ENCODE assay signal across 1 cellular context in the genomic region with DNA sequence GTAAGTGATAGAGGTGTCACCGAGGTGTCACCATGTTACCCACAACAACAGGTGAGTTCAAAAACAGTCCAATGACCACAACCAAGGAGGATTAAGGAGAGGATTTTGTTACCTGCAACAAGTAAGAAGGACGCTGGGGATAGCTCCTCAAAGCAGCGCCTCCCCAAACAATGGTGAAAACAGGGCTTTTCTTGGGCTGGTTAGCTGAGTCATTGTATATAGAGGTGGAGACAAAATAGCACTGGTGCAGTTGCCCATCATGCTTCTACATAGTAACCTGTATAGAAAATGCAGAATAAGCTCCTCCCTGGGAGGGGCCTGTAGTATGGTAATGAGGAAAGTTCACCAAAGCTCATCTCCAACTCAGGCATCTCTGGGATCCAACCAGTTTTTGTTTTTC.
TF ChIP-seq lines count a peak whose summit lies in the region.

No MANE protein-coding gene starts in this region.

TF ChIP-seq in K562, 482 proteins besides CTCF, POLR2A, EP300 and RAD21 (continued from another document):
- TF ChIP-seq, protein P1, sequence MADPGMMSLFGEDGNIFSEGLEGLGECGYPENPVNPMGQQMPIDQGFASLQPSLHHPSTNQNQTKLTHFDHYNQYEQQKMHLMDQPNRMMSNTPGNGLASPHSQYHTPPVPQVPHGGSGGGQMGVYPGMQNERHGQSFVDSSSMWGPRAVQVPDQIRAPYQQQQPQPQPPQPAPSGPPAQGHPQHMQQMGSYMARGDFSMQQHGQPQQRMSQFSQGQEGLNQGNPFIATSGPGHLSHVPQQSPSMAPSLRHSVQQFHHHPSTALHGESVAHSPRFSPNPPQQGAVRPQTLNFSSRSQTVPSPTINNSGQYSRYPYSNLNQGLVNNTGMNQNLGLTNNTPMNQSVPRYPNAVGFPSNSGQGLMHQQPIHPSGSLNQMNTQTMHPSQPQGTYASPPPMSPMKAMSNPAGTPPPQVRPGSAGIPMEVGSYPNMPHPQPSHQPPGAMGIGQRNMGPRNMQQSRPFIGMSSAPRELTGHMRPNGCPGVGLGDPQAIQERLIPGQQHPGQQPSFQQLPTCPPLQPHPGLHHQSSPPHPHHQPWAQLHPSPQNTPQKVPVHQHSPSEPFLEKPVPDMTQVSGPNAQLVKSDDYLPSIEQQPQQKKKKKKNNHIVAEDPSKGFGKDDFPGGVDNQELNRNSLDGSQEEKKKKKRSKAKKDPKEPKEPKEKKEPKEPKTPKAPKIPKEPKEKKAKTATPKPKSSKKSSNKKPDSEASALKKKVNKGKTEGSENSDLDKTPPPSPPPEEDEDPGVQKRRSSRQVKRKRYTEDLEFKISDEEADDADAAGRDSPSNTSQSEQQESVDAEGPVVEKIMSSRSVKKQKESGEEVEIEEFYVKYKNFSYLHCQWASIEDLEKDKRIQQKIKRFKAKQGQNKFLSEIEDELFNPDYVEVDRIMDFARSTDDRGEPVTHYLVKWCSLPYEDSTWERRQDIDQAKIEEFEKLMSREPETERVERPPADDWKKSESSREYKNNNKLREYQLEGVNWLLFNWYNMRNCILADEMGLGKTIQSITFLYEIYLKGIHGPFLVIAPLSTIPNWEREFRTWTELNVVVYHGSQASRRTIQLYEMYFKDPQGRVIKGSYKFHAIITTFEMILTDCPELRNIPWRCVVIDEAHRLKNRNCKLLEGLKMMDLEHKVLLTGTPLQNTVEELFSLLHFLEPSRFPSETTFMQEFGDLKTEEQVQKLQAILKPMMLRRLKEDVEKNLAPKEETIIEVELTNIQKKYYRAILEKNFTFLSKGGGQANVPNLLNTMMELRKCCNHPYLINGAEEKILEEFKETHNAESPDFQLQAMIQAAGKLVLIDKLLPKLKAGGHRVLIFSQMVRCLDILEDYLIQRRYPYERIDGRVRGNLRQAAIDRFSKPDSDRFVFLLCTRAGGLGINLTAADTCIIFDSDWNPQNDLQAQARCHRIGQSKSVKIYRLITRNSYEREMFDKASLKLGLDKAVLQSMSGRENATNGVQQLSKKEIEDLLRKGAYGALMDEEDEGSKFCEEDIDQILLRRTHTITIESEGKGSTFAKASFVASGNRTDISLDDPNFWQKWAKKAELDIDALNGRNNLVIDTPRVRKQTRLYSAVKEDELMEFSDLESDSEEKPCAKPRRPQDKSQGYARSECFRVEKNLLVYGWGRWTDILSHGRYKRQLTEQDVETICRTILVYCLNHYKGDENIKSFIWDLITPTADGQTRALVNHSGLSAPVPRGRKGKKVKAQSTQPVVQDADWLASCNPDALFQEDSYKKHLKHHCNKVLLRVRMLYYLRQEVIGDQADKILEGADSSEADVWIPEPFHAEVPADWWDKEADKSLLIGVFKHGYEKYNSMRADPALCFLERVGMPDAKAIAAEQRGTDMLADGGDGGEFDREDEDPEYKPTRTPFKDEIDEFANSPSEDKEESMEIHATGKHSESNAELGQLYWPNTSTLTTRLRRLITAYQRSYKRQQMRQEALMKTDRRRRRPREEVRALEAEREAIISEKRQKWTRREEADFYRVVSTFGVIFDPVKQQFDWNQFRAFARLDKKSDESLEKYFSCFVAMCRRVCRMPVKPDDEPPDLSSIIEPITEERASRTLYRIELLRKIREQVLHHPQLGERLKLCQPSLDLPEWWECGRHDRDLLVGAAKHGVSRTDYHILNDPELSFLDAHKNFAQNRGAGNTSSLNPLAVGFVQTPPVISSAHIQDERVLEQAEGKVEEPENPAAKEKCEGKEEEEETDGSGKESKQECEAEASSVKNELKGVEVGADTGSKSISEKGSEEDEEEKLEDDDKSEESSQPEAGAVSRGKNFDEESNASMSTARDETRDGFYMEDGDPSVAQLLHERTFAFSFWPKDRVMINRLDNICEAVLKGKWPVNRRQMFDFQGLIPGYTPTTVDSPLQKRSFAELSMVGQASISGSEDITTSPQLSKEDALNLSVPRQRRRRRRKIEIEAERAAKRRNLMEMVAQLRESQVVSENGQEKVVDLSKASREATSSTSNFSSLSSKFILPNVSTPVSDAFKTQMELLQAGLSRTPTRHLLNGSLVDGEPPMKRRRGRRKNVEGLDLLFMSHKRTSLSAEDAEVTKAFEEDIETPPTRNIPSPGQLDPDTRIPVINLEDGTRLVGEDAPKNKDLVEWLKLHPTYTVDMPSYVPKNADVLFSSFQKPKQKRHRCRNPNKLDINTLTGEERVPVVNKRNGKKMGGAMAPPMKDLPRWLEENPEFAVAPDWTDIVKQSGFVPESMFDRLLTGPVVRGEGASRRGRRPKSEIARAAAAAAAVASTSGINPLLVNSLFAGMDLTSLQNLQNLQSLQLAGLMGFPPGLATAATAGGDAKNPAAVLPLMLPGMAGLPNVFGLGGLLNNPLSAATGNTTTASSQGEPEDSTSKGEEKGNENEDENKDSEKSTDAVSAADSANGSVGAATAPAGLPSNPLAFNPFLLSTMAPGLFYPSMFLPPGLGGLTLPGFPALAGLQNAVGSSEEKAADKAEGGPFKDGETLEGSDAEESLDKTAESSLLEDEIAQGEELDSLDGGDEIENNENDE (IDR thresholded peaks at IDR 0.05; ENCODE audit: low read depth, low read length): no peak
- TF ChIP-seq C11orf30 (IDR thresholded peaks at IDR 0.05; ENCODE audit: low read depth): peak; percentile 89
- TF ChIP-seq L3MBTL2 (IDR thresholded peaks at IDR 0.05): peak; percentile 20; the same call in 1 of the 2 replicates
- TF ChIP-seq NFE2 (IDR thresholded peaks at IDR 0.05; ENCODE audit: low read depth): peak; percentile 93
- peak; percentile 66 for TF ChIP-seq SOX6 (IDR thresholded peaks at IDR 0.05)
- 0 out of 2 replicates have a peak, but pooled peaks have one; percentile 21 for TF ChIP-seq FOXJ2 (tag; IDR thresholded peaks at IDR 0.05)
- no peak for TF ChIP-seq ZNF24 (IDR thresholded peaks at IDR 0.05)
- 0 out of 4 replicates have a peak, but pooled peaks of 1 of the 2 experiments have one; percentile 43 for TF ChIP-seq SRF (CRISPR knock-in tag; IDR thresholded peaks at IDR 0.05)
- peak; percentile 86 for TF ChIP-seq MAFF (IDR thresholded peaks at IDR 0.05; ENCODE audit: low read length)
- TF ChIP-seq JUND (IDR thresholded peaks at IDR 0.05; ENCODE audit: borderline replicate concordance, low read depth, low read length): peak; percentile 38; the same call in 1 of the 2 replicates
- TF ChIP-seq JUND (tag; IDR thresholded peaks at IDR 0.05; ENCODE audit: borderline replicate concordance, low read depth, low read length): peak; percentile 33; the same call in 1 of the 3 replicates
- peak; percentile 16 for TF ChIP-seq NEUROD1 (IDR thresholded peaks at IDR 0.05; ENCODE audit: borderline replicate concordance, low read depth, low read length, partially characterized antibody)
- TF ChIP-seq EP400 (IDR thresholded peaks at IDR 0.05): no peak
- TF ChIP-seq, protein P2, sequence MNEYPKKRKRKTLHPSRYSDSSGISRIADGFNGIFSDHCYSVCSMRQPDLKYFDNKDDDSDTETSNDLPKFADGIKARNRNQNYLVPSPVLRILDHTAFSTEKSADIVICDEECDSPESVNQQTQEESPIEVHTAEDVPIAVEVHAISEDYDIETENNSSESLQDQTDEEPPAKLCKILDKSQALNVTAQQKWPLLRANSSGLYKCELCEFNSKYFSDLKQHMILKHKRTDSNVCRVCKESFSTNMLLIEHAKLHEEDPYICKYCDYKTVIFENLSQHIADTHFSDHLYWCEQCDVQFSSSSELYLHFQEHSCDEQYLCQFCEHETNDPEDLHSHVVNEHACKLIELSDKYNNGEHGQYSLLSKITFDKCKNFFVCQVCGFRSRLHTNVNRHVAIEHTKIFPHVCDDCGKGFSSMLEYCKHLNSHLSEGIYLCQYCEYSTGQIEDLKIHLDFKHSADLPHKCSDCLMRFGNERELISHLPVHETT (CRISPR knock-in tag; conservative IDR thresholded peaks at IDR 0.05 in 1 of 2, IDR thresholded peaks at IDR 0.05 in 1 of 2): 0 out of 4 replicates have a peak, but pooled peaks of 1 of the 2 experiments have one; percentile 35
- TF ChIP-seq MTA3 (IDR thresholded peaks at IDR 0.05; ENCODE audit: borderline replicate concordance): 0 out of 2 replicates have a peak, but pooled peaks have one; percentile 29
- no peak for TF ChIP-seq ATF1 (CRISPR knock-in tag; IDR thresholded peaks at IDR 0.05)
- 0 out of 2 replicates have a peak, but pooled peaks have one; percentile 31 for TF ChIP-seq ATF1 (tag; IDR thresholded peaks at IDR 0.05)
- TF ChIP-seq CTBP1 (IDR thresholded peaks at IDR 0.05; ENCODE audit: borderline replicate concordance): peak; percentile 43
- TF ChIP-seq KLF6 (CRISPR knock-in tag; IDR thresholded peaks at IDR 0.05; ENCODE audit: borderline replicate concordance): no peak
- TF ChIP-seq MAFK (IDR thresholded peaks at IDR 0.05; ENCODE audit: low read length): peak; percentile 82
- TF ChIP-seq, protein P3, sequence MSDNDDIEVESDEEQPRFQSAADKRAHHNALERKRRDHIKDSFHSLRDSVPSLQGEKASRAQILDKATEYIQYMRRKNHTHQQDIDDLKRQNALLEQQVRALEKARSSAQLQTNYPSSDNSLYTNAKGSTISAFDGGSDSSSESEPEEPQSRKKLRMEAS (CRISPR knock-in tag; IDR thresholded peaks at IDR 0.05): no peak
- 0 out of 2 replicates have a peak, but pooled peaks have one; percentile 53 for TF ChIP-seq ZEB2 (IDR thresholded peaks at IDR 0.05)
- TF ChIP-seq FOXK2 (conservative IDR thresholded peaks at IDR 0.05 in 1 of 2, IDR thresholded peaks at IDR 0.05 in 1 of 2; ENCODE audit: low read depth in 2 of 2): peak; percentile 41 to 55; a peak in 2 of 4 replicates
- peak; percentile 94 for TF ChIP-seq MAFG (tag; conservative IDR thresholded peaks at IDR 0.05)
- peak; percentile 88 for TF ChIP-seq ZNF316 (IDR thresholded peaks at IDR 0.05)
